Comparison of ENCODE assay signal across 2 cellular contexts in genomic region chr20:17849111-17849900, GRCh38.
TF ChIP-seq lines count a peak whose summit lies in the region.

No MANE protein-coding gene starts in this region.

TF ChIP-seq in IMR-90, 13 proteins besides CTCF, POLR2A, EP300 and RAD21:
- no peak for TF ChIP-seq MXI1 (IDR thresholded peaks at IDR 0.05; ENCODE audit: borderline replicate concordance, low read depth, low read length)
- TF ChIP-seq RCOR1 (IDR thresholded peaks at IDR 0.05; ENCODE audit: insufficient replicate concordance, low read length): no peak
- TF ChIP-seq CEBPB (IDR thresholded peaks at IDR 0.05; ENCODE audit: low read depth, low read length): no peak
- no peak for TF ChIP-seq RFX5 (IDR thresholded peaks at IDR 0.05; ENCODE audit: low read depth, low read length)
- TF ChIP-seq SMC3 (IDR thresholded peaks at IDR 0.05; ENCODE audit: low read depth, low read length): no peak
- TF ChIP-seq ELK1 (IDR thresholded peaks at IDR 0.05; ENCODE audit: borderline replicate concordance, low read depth, low read length): no peak
- no peak for TF ChIP-seq CHD1 (IDR thresholded peaks at IDR 0.05; ENCODE audit: low read depth, low read length)
- no peak for TF ChIP-seq MAZ (IDR thresholded peaks at IDR 0.05; ENCODE audit: borderline replicate concordance, low read depth, low read length)
- no peak for TF ChIP-seq FOS (IDR thresholded peaks at IDR 0.05; ENCODE audit: low read depth, low read length)
- TF ChIP-seq NFE2L2 (IDR thresholded peaks at IDR 0.05; ENCODE audit: low read depth, low read length): no peak
- TF ChIP-seq MAFK (IDR thresholded peaks at IDR 0.05; ENCODE audit: low read depth, low read length): no peak
- TF ChIP-seq BHLHE40 (IDR thresholded peaks at IDR 0.05; ENCODE audit: low read depth, low read length): no peak
- TF ChIP-seq USF2 (IDR thresholded peaks at IDR 0.05; ENCODE audit: low read depth, low read length): no peak

TF ChIP-seq in H1, 55 proteins besides CTCF, POLR2A, EP300 and RAD21:
- TF ChIP-seq NANOG (IDR thresholded peaks at IDR 0.05; ENCODE audit: insufficient read depth, low read depth, low read length, poor library complexity, severe bottlenecking) (no peak), BRCA1 (IDR thresholded peaks at IDR 0.05; ENCODE audit: low read depth, low read length) (no peak), RNF2 (IDR thresholded peaks at IDR 0.05; ENCODE audit: borderline replicate concordance, low read depth, low read length, missing control alignments, poor library complexity, severe bottlenecking) (no peak), USF2 (IDR thresholded peaks at IDR 0.05; ENCODE audit: low read length) (no peak)
